34 cellular contexts compared by ENCODE assay signal in genomic region chr2:62001431-62001830, GRCh38.
"Had no signal": no experiment of that assay in that cellular context is flagged by ENCODE, and none has a peak within 500 bp of the region (broad histone marks: within the 10 kb centered on the region; RNA-seq: fewer than 3 reads in every experiment).

No MANE protein-coding gene starts in this region.

- H3K27me3 ChIP-seq: MG63 had no signal

- H3K4me3 ChIP-seq: MG63 had no signal

- H3K27ac ChIP-seq: KMS-11 had no signal

- H3K4me2 ChIP-seq: KMS-11 had no signal

- DNase-seq: Karpas-422, Kasumi-1, MM.1S, MV-4-11, NCI-H1048, NCI-H1092, NCI-H1092 treated with DMSO at 0.1 percent for 48 hours, NCI-H1105, NCI-H1105 treated with DMSO at 0.1 percent for 48 hours, NCI-H1417, NCI-H1417 treated with DMSO at 0.1 percent for 48 hours, NCI-H1436, NCI-H1436 treated with DMSO at 0.1 percent for 48 hours, NCI-H1694, NCI-H1694 treated with DMSO at 0.1 percent for 48 hours, NCI-H187, NCI-H187 treated with DMSO at 0.1 percent for 48 hours, NCI-H1930, NCI-H2029, NCI-H2029 treated with DMSO at 0.1 percent for 48 hours, NCI-H2081, NCI-H2081 treated with DMSO at 0.1 percent for 48 hours, NCI-H2107, NCI-H2171, NCI-H2171 treated with DMSO at 0.1 percent for 48 hours, NCI-H2227 treated with DMSO at 0.1 percent for 48 hours, NCI-H226, NCI-H345, NCI-H446, NCI-H446 treated with DMSO at 0.1 percent for 48 hours, NCI-H510A, NCI-H510A treated with DMSO at 0.1 percent for 48 hours had no signal

- H3K36me3 ChIP-seq: MG63 had no signal

- H3K9ac ChIP-seq: KMS-11 had no signal

- H3K9me3 ChIP-seq: MG63 had no signal
